Comparison of ENCODE assay signal across 12 cellular contexts in the genomic region with DNA sequence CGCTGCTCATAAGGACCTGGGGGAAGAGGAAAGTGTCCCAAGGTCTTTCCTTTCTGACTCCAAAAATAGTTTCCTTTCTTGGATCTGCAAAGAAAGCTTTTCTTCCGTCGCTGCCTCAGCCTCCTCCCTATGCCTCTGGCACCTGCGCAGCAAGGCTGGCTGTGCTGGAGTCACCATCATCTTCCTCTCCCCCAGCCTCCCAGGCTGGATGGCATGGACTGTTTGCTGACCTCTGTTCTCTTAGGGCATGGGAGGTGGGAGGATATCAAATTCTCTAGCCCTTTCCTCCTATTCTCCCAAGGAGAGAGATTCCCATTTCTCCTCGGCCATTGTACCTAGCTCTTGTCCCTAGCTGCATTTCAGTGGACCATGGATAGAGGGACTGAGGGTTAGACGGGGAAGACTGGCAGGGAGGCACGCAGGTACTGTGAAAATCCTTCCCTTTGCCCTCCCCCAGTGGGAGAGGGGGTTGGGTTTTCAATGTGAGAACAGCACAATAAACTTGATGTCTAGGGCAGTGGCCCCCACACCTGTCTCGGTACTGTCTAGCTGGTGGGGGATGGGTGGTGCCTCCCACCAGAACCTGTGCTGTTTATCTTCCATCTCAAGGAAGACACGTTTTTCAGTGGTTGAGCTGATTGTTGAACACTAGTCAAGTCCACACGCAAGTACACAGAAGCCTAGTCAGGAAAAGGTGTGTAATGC. TPM values are rescaled to one million over a fixed set of nuclear protein-coding genes. Genes with fewer than 3 reads are reported as not detected.
A peak's percentile ranks its signal among the peaks of the same experiment; 100 is the strongest.
DNase-seq lines count a peak whose midpoint lies in the region; ATAC-seq and TF ChIP-seq lines count a peak whose summit lies in the region.
"Had no signal": no experiment of that assay in that cellular context is flagged by ENCODE, and none has a peak within 500 bp of the region (broad histone marks: within the 10 kb centered on the region; RNA-seq: fewer than 3 reads in every experiment).

No MANE protein-coding gene starts in this region.

- TF ChIP-seq CTCF in HFFc6 (IDR thresholded peaks at IDR 0.05) = no peak
- no peak for TF ChIP-seq CTCF in nephron (IDR thresholded peaks at IDR 0.05; ENCODE audit: unreplicated experiment in 3 of 3)

- no peaks in the 10 kb centered on the region for H3K27me3 ChIP-seq in CD4-positive, alpha-beta memory T cell (ENCODE audit: insufficient read depth, low read length)

- ATAC-seq in activated naive CD4-positive, alpha-beta T cell treated with anti-CD3 and anti-CD28 coated beads, Interleukin-2, amount 50 U/mL, for 72 hours = no peak
- ATAC-seq in HG03460 (IDR thresholded peaks at IDR 0.05; ENCODE audit: unreplicated experiment) = no peak
- ATAC-seq: sciatic nerve had no signal

- CTCF ChIA-PET in CD4-positive, alpha-beta memory T cell (lab: Charles Lee; ENCODE audit: partially characterized antibody) = interaction anchor here (1.3 to 2.7 kb wide), 2 partner anchors 17 to 301 kb away, joined by 5 to 8 read pairs; no protein-coding TSS in a partner anchor

- intact Hi-C loops in CD4-positive, alpha-beta memory T cell (cut with micrococcal nuclease) = no loop called here

- no peak overlapping the region for H3K27ac ChIP-seq in CD4-positive, alpha-beta memory T cell (ENCODE audit: low read depth, low read length)

- H3K36me3 ChIP-seq in CD4-positive, alpha-beta memory T cell (ENCODE audit: insufficient read depth, low read length) = peaks cover 22% of the 10 kb centered on the region

- POLR2A ChIA-PET in CD4-positive, alpha-beta memory T cell (lab: Charles Lee; ENCODE audit: partially characterized antibody) = interaction anchor here (0.7 to 7.0 kb wide), 5 partner anchors 16 to 256 kb away, joined by 3 to 74 read pairs (median 10); partner anchors contain the start of genes FBXO24, GPC2, LRCH4 and STAG3

- DNase-seq in CD4-positive, alpha-beta memory T cell = no peak
- DNase-seq in HFFc6 (no peak), amygdala (lab: John Stamatoyannopoulos, UW) (no peak), 8988T (no peak), NCI-H1417 (lab: John Stamatoyannopoulos, UW) (no peak)
- peak in 1 of 2 donors; percentile 40 for DNase-seq in activated naive CD4-positive, alpha-beta T cell treated with anti-CD3 and anti-CD28 coated beads, Interleukin-2, amount 50 U/mL, for 72 hours (ENCODE audit: low spot score in 2 of 2)
- DNase-seq: dermis blood vessel endothelial cell, DMS79, NCI-H524 had no signal

- peaks cover 26 to 72% (median 46%) of the 10 kb centered on the region in 4 donors for H3K4me1 Mint-ChIP-seq in CD4-positive, alpha-beta memory T cell
- peaks cover 44% of the 10 kb centered on the region for H3K4me1 Mint-ChIP-seq in HFFc6 (ENCODE audit: low read depth)
- H3K4me1 Mint-ChIP-seq in nephron = peaks cover 47% of the 10 kb centered on the region

- H3K9me3 Mint-ChIP-seq in CD4-positive, alpha-beta memory T cell = peaks cover 0 to 11% (median 0%) of the 10 kb centered on the region in 8 donors
- peaks cover 7% of the 10 kb centered on the region for H3K9me3 Mint-ChIP-seq in HFFc6
- H3K9me3 Mint-ChIP-seq in activated naive CD4-positive, alpha-beta T cell treated with anti-CD3 and anti-CD28 coated beads, Interleukin-2, amount 50 U/mL, for 72 hours = no peaks in the 10 kb centered on the region
- no peaks in the 10 kb centered on the region for H3K9me3 Mint-ChIP-seq in nephron

- H3K4me1 ChIP-seq in CD4-positive, alpha-beta memory T cell (ENCODE audit: insufficient read depth, low read length) = peaks cover 54% of the 10 kb centered on the region

- peak overlapping the region; percentile 61 to 99 (median 94) for H3K27ac Mint-ChIP-seq in CD4-positive, alpha-beta memory T cell
- H3K27ac Mint-ChIP-seq in HFFc6 (peak overlapping the region; percentile 88), nephron (peak overlapping the region; percentile 57 to 91 (median 85))
- peak overlapping the region; percentile 90 to 94 for H3K27ac Mint-ChIP-seq in activated naive CD4-positive, alpha-beta T cell treated with anti-CD3 and anti-CD28 coated beads, Interleukin-2, amount 50 U/mL, for 72 hours

- H3K4me3 Mint-ChIP-seq in CD4-positive, alpha-beta memory T cell = peak overlapping the region; percentile 85 to 91 (median 90)
- H3K4me3 Mint-ChIP-seq in HFFc6 = 0 out of 2 replicates have a peak overlapping the region, but pooled peaks have one; percentile 91
- H3K4me3 Mint-ChIP-seq in nephron = peak overlapping the region; percentile 86 to 95 (median 95)

- peaks cover 12 to 59% of the 10 kb centered on the region in 2 donors for H3K36me3 Mint-ChIP-seq in CD4-positive, alpha-beta memory T cell
- H3K36me3 Mint-ChIP-seq in HFFc6 (ENCODE audit: low read depth) = peaks cover 31% of the 10 kb centered on the region
- H3K36me3 Mint-ChIP-seq in activated naive CD4-positive, alpha-beta T cell treated with anti-CD3 and anti-CD28 coated beads, Interleukin-2, amount 50 U/mL, for 72 hours = peaks cover 40 to 43% of the 10 kb centered on the region in 2 donors
- H3K36me3 Mint-ChIP-seq in nephron (ENCODE audit: low read depth) = peaks cover 42% of the 10 kb centered on the region

- no peak overlapping the region for H3K4me3 ChIP-seq in CD4-positive, alpha-beta memory T cell (ENCODE audit: low read length in 2 of 2)

- H3K9me3 ChIP-seq in CD4-positive, alpha-beta memory T cell (ENCODE audit: control insufficient read depth in 1 of 2, low read length in 2 of 2) = no peaks in the 10 kb centered on the region

- H3K27me3 Mint-ChIP-seq in CD4-positive, alpha-beta memory T cell = peaks cover 0 to 3% of the 10 kb centered on the region in 2 donors
- H3K27me3 Mint-ChIP-seq in HFFc6 (ENCODE audit: insufficient read depth) (peaks cover 25% of the 10 kb centered on the region), nephron (ENCODE audit: low read depth) (no peaks in the 10 kb centered on the region)

RNA-seq across cellular contexts. Expression of gene PPP1R35, which starts 2.6 kb away (rescaled TPM):
- total RNA-seq in CD4-positive, alpha-beta memory T cell = 10 to 100 TPM; 77.7 to 83.8 TPM
- polyA plus RNA-seq in CD4-positive, alpha-beta memory T cell = 10 to 100 TPM; 28.6 to 49.7 TPM
- 10 to 100 TPM; 22.9 to 33.6 (median 26.5) TPM for total RNA-seq in HFFc6 (2021; fragmentation: NEBNext Ultra II Directional; extraction: Animal tissue kit (Norgen Biotek cat#: 25700))
- total RNA-seq in activated naive CD4-positive, alpha-beta T cell treated with anti-CD3 and anti-CD28 coated beads, Interleukin-2, amount 50 U/mL, for 72 hours = 10 to 100 TPM; 38.7 to 52.5 TPM

RNA-seq across cellular contexts. Expression of gene MEPCE, which starts 4.1 kb away (rescaled TPM):
- total RNA-seq in CD4-positive, alpha-beta memory T cell = 10 to 100 TPM; 57.3 to 58.8 TPM
- polyA plus RNA-seq in CD4-positive, alpha-beta memory T cell = 10 to 100 TPM in 1 of 2 donors, 1 to 10 TPM in 1; 7.9 to 11.8 TPM
- 10 to 100 TPM; 38.7 to 42.9 (median 41.2) TPM for total RNA-seq in HFFc6 (2021; fragmentation: NEBNext Ultra II Directional; extraction: Animal tissue kit (Norgen Biotek cat#: 25700))
- 10 to 100 TPM; 53.0 to 83.5 TPM for total RNA-seq in activated naive CD4-positive, alpha-beta T cell treated with anti-CD3 and anti-CD28 coated beads, Interleukin-2, amount 50 U/mL, for 72 hours

RNA-seq across cellular contexts. Expression of gene ZCWPW1, which starts 5.2 kb away (rescaled TPM):
- 10 to 100 TPM; 10.1 to 12.4 TPM for total RNA-seq in CD4-positive, alpha-beta memory T cell
- 1 to 10 TPM; 5.0 to 6.1 TPM for polyA plus RNA-seq in CD4-positive, alpha-beta memory T cell
- total RNA-seq in HFFc6 (2021; fragmentation: NEBNext Ultra II Directional; extraction: Animal tissue kit (Norgen Biotek cat#: 25700)) = 1 to 10 TPM in 4 of 6 experiments, under 1 TPM in 2; 0.55 to 1.7 (median 1.2) TPM
- 1 to 10 TPM; 3.4 to 5.6 TPM for total RNA-seq in activated naive CD4-positive, alpha-beta T cell treated with anti-CD3 and anti-CD28 coated beads, Interleukin-2, amount 50 U/mL, for 72 hours

RNA-seq across cellular contexts. Expression of gene SPACDR, which starts 30.3 kb away (rescaled TPM):
- 1 to 10 TPM; 4.6 to 5.7 TPM for total RNA-seq in CD4-positive, alpha-beta memory T cell
- polyA plus RNA-seq in CD4-positive, alpha-beta memory T cell = under 1 TPM; 0.26 to 0.34 TPM
- total RNA-seq in HFFc6 (2021; fragmentation: NEBNext Ultra II Directional; extraction: Animal tissue kit (Norgen Biotek cat#: 25700)) = 1 to 10 TPM in 3 of 6 experiments, under 1 TPM in 3; 0.66 to 1.6 (median 1.0) TPM
- total RNA-seq in activated naive CD4-positive, alpha-beta T cell treated with anti-CD3 and anti-CD28 coated beads, Interleukin-2, amount 50 U/mL, for 72 hours = 1 to 10 TPM; 7.7 to 9.9 TPM

RNA-seq across cellular contexts. Expression of gene TSC22D4, which starts 45.3 kb away (rescaled TPM):
- total RNA-seq in CD4-positive, alpha-beta memory T cell = 100 to 1,000 TPM; 144 to 154 TPM
- 10 to 100 TPM; 30.0 to 34.5 TPM for polyA plus RNA-seq in CD4-positive, alpha-beta memory T cell
- total RNA-seq in HFFc6 (2021; fragmentation: NEBNext Ultra II Directional; extraction: Animal tissue kit (Norgen Biotek cat#: 25700)) = 10 to 100 TPM; 50.6 to 54.5 (median 51.7) TPM
- total RNA-seq in activated naive CD4-positive, alpha-beta T cell treated with anti-CD3 and anti-CD28 coated beads, Interleukin-2, amount 50 U/mL, for 72 hours = 10 to 100 TPM; 96.2 to 99.9 TPM
